In the genomic region with DNA sequence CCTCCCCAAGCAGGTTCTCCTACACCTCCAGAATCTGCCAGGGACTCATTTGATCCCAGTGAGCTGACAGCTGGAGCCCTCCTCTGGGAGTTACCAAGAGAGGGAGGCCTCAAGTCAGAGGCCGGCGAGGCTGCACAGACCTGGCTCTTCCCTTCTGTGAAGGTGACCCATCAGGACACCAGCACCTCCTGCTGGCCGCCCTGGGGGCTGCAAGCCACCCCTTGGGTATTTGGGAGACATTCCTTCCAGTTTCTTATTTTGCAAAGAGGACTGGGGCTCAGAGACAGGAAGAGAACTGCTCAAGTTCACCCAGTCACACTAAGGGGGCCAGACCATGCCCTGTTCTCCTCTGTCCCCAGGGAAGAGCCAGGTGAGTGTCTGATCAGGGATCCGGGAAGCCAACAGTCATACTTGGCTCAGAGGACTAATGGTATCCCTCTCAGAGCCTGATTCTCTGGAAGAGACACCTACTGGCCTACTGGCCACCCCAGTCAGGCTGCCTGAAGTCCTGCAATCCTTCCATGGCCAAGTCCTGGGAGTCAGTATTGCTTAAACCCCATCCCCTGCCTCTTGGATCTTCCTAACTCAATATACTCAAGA, we compare ENCODE assay signal across 9 cellular contexts. TPM values are rescaled to one million over a fixed set of nuclear protein-coding genes. Genes with fewer than 3 reads are reported as not detected.
A peak's percentile ranks its signal among the peaks of the same experiment; 100 is the strongest.
DNase-seq lines count a peak whose midpoint lies in the region; ATAC-seq and TF ChIP-seq lines count a peak whose summit lies in the region.
"Had no signal": no experiment of that assay in that cellular context is flagged by ENCODE, and none has a peak within 500 bp of the region (broad histone marks: within the 10 kb centered on the region; RNA-seq: fewer than 3 reads in every experiment).

No MANE protein-coding gene starts in this region.

- no peak overlapping the region for H3K4me3 Mint-ChIP-seq in CD8-positive, alpha-beta memory T cell
- H3K4me3 Mint-ChIP-seq: nephron had no signal

- no peaks in the 10 kb centered on the region for H3K4me1 ChIP-seq in CD8-positive, alpha-beta memory T cell (ENCODE audit: insufficient read depth, low read length)

- H3K9me3 ChIP-seq in CD8-positive, alpha-beta memory T cell (ENCODE audit: low read length), result no peaks in the 10 kb centered on the region

- no peaks in the 10 kb centered on the region for H3K36me3 Mint-ChIP-seq in CD8-positive, alpha-beta memory T cell

- no peak for ATAC-seq in HG03439 (IDR thresholded peaks at IDR 0.05; ENCODE audit: unreplicated experiment)

- peaks cover 24 to 43% of the 10 kb centered on the region in 2 donors for H3K27me3 Mint-ChIP-seq in CD8-positive, alpha-beta memory T cell

- H3K9me3 Mint-ChIP-seq in CD8-positive, alpha-beta memory T cell, result peaks cover 0 to 6% (median 0%) of the 10 kb centered on the region in 5 donors
- H3K9me3 Mint-ChIP-seq: nephron had no signal

- H3K4me3 ChIP-seq in dorsolateral prefrontal cortex, result no peak overlapping the region
- no peak overlapping the region for H3K4me3 ChIP-seq in CD8-positive, alpha-beta memory T cell (ENCODE audit: low read length)

- peaks cover 0 to 12% (median 0%) of the 10 kb centered on the region in 45 donors for H3K27me3 ChIP-seq in dorsolateral prefrontal cortex
- H3K27me3 ChIP-seq in CD8-positive, alpha-beta memory T cell (ENCODE audit: insufficient read depth, low read length, poor library complexity, severe bottlenecking), result no peaks in the 10 kb centered on the region

- no peak overlapping the region for H3K27ac ChIP-seq in dorsolateral prefrontal cortex
- no peak overlapping the region for H3K27ac ChIP-seq in CD8-positive, alpha-beta memory T cell (ENCODE audit: low read depth, low read length)

- DNase-seq in NAMALWA (ENCODE audit: low spot score), result peak; percentile 26
- DNase-seq in dorsolateral prefrontal cortex, result peak in 1 of 10 donors; percentile 60
- peak; percentile 84 for DNase-seq in posterior vena cava (ENCODE audit: low spot score)
- DNase-seq in NCI-H1092 treated with DMSO at 0.1 percent for 48 hours (lab: John Stamatoyannopoulos, UW), result no peak
- DNase-seq in NCI-H226, result no peak
- no peak for DNase-seq in CD8-positive, alpha-beta memory T cell

- no peak overlapping the region for H3K27ac Mint-ChIP-seq in CD8-positive, alpha-beta memory T cell
- H3K27ac Mint-ChIP-seq: nephron had no signal

- POLR2A ChIA-PET in CD8-positive, alpha-beta memory T cell (lab: Charles Lee), result no interaction called here

- TF ChIP-seq CTCF in GM12873 (IDR thresholded peaks at IDR 0.05; ENCODE audit: insufficient read depth, low read depth, low read length, missing control alignments) (peak; percentile 84), dorsolateral prefrontal cortex (IDR thresholded peaks at IDR 0.05 in 54 of 56, conservative IDR thresholded peaks at IDR 0.05 in 2 of 56; ENCODE audit: low read depth in 1 of 56, partially characterized antibody in 56 of 56) (peak in 53 of 56 donors; percentile 23 to 72 (median 51))

- peaks cover 2 to 12% (median 8%) of the 10 kb centered on the region in 3 donors for H3K4me1 Mint-ChIP-seq in CD8-positive, alpha-beta memory T cell

- intact Hi-C loops in dorsolateral prefrontal cortex (cut with DNase I), result no loop called here
- intact Hi-C loops in posterior vena cava (cut with DNase I), result no loop called here

- H3K36me3 ChIP-seq in CD8-positive, alpha-beta memory T cell (ENCODE audit: insufficient read depth, low read length), result no peaks in the 10 kb centered on the region

- CTCF ChIA-PET in CD8-positive, alpha-beta memory T cell (lab: Charles Lee), result no interaction called here

RNA-seq across cellular contexts. Expression of gene RIC3, which starts 40.5 kb away (rescaled TPM):
- total RNA-seq in dorsolateral prefrontal cortex, result 10 to 100 TPM; 43.8 to 86.9 (median 62.0) TPM
- 1 to 10 TPM; 6.0 to 7.7 TPM for total RNA-seq in posterior vena cava
- 10 to 100 TPM in 1 of 2 experiments, 1 to 10 TPM in 1; 9.4 to 11.8 TPM for total RNA-seq in CD8-positive, alpha-beta memory T cell
- polyA plus RNA-seq in CD8-positive, alpha-beta memory T cell, result 1.5 TPM

RNA-seq across cellular contexts. Expression of gene LMO1, which starts 54.4 kb away (rescaled TPM):
- total RNA-seq in dorsolateral prefrontal cortex (1 to 10 TPM in 117 of 120 experiments, under 1 TPM in 3; 0.53 to 6.6 (median 3.0) TPM), posterior vena cava (under 1 TPM in 1 of 2 donors, not detected in 1; 0.38 TPM)
- not detected for total RNA-seq in CD8-positive, alpha-beta memory T cell
- 0.29 TPM for polyA plus RNA-seq in CD8-positive, alpha-beta memory T cell

Comparison
In these comparisons a context has a peak if more than half of its experiments do, and no peak if none do; other contexts are left out.
1. DNase-seq: peak in NAMALWA (single experiment) and posterior vena cava (single experiment); none in NCI-H1092 treated with DMSO at 0.1 percent for 48 hours (single experiment), NCI-H226 (single experiment) and CD8-positive, alpha-beta memory T cell (0 of 5).